In genomic region chr6:107019047-107019446, GRCh38 we compare ENCODE assay signal across 38 cellular contexts. TPM values are rescaled to one million over a fixed set of nuclear protein-coding genes. Genes with fewer than 3 reads are reported as not detected.
"Had no signal": no experiment of that assay in that cellular context is flagged by ENCODE, and none has a peak within 500 bp of the region (broad histone marks: within the 10 kb centered on the region; RNA-seq: fewer than 3 reads in every experiment).

No MANE protein-coding gene starts in this region.

- H3K27ac Mint-ChIP-seq: activated CD4-positive, alpha-beta memory T cell treated with anti-CD3 and anti-CD28 coated beads, Interleukin-2, amount 10 ng/mL, durations not matched to agents 7 days and 5 days; activated CD4-positive, alpha-beta T cell treated with anti-CD3 and anti-CD28 coated beads for 36 hours; activated CD4-positive, alpha-beta T cell treated with anti-CD3 and anti-CD28 coated beads, Interleukin-2, amount 10 ng/mL, durations not matched to agents 7 days and 5 days; activated CD8-positive, alpha-beta memory T cell treated with anti-CD3 and anti-CD28 coated beads, Interleukin-2, amount 10 ng/mL, durations not matched to agents 7 days and 5 days; activated CD8-positive, alpha-beta T cell treated with anti-CD3 and anti-CD28 coated beads, Interleukin-2, amount 10 ng/mL, durations not matched to agents 7 days and 5 days; activated naive CD4-positive, alpha-beta T cell treated with anti-CD3 and anti-CD28 coated beads, Interleukin-2, amount 10 ng/mL, durations not matched to agents 7 days and 5 days; activated naive CD4-positive, alpha-beta T cell treated with anti-CD3 and anti-CD28 coated beads, Interleukin-2, amount 50 U/mL, for 24 hours; activated naive CD8-positive, alpha-beta T cell; activated naive CD8-positive, alpha-beta T cell treated with anti-CD3 and anti-CD28 coated beads, Interleukin-2, amount 10 ng/mL, durations not matched to agents 7 days and 5 days; activated naive CD8-positive, alpha-beta T cell treated with anti-CD3 and anti-CD28 coated beads, Interleukin-2, amount 50 U/mL, for 24 hours; activated T-cell treated with anti-CD3 and anti-CD28 coated beads, Interleukin-2, amount 50 U/mL, for 24 hours; activated T-helper 2 cell treated with anti-CD3 and anti-CD28 coated beads, Interferon-gamma antibody, Interleukin-2, Interleukin-4, amounts not matched to agents 10 μg/mL and 5 μg/mL and 100 μg/mL, durations not matched to agents 14 hours and 24 hours and 36 hours; brain; T-helper 1 cell treated with Interleukin-12 subunit alpha and Interleukin-12 subunit beta and Interleukin-4 antibody, amounts not matched to agents 30 μg/mL and 1 μg/mL, for 36 hours; T-helper 2 cell treated with Interferon-gamma antibody and Interleukin-4, amounts not matched to agents 5 μg/mL and 100 μg/mL, for 36 hours; WTC11 had no signal

- H3K4me1 ChIP-seq: ascending aorta had no signal

- H3K27ac ChIP-seq: ascending aorta, cardiac muscle cell, WERI-Rb-1 had no signal

- H3K4me1 Mint-ChIP-seq: activated CD4-positive, alpha-beta T cell treated with anti-CD3 and anti-CD28 coated beads for 36 hours; activated CD4-positive, alpha-beta T cell treated with anti-CD3 and anti-CD28 coated beads, Interleukin-2, amount 10 ng/mL, durations not matched to agents 7 days and 5 days; activated naive CD4-positive, alpha-beta T cell treated with anti-CD3 and anti-CD28 coated beads, Interleukin-2, amount 10 ng/mL, durations not matched to agents 7 days and 5 days; activated naive CD4-positive, alpha-beta T cell treated with anti-CD3 and anti-CD28 coated beads, Interleukin-2, amount 50 U/mL, for 24 hours; activated naive CD8-positive, alpha-beta T cell treated with anti-CD3 and anti-CD28 coated beads, Interleukin-2, amount 50 U/mL, for 24 hours; central memory CD8-positive, alpha-beta T cell had no signal

- H3K36me3 ChIP-seq: ascending aorta, cardiac muscle cell, WERI-Rb-1 had no signal

- H3K4me3 ChIP-seq: ascending aorta, cardiac muscle cell had no signal

- H3K27me3 ChIP-seq: ascending aorta, cardiac muscle cell had no signal

- ATAC-seq: activated CD4-positive, alpha-beta T cell treated with anti-CD3 and anti-CD28 coated beads for 36 hours; activated CD4-positive, CD25-positive, alpha-beta regulatory T cell treated with anti-CD3 and anti-CD28 coated beads, Interleukin-2, amount 50 U/mL, for 24 hours; activated CD8-positive, alpha-beta memory T cell treated with anti-CD3 and anti-CD28 coated beads, Interleukin-2, amount 10 ng/mL, durations not matched to agents 7 days and 5 days; activated CD8-positive, alpha-beta T cell treated with anti-CD3 and anti-CD28 coated beads, Interleukin-2, amount 10 ng/mL, durations not matched to agents 7 days and 5 days; activated naive CD8-positive, alpha-beta T cell treated with anti-CD3 and anti-CD28 coated beads, Interleukin-2, amount 50 U/mL, for 24 hours; WTC11 had no signal

- H3K36me3 Mint-ChIP-seq: activated CD8-positive, alpha-beta memory T cell treated with anti-CD3 and anti-CD28 coated beads, Interleukin-2, amount 10 ng/mL, durations not matched to agents 7 days and 5 days; activated naive CD4-positive, alpha-beta T cell treated with anti-CD3 and anti-CD28 coated beads, Interleukin-2, amount 10 ng/mL, durations not matched to agents 7 days and 5 days; activated naive CD4-positive, alpha-beta T cell treated with anti-CD3 and anti-CD28 coated beads, Interleukin-2, amount 50 U/mL, for 24 hours; activated naive CD8-positive, alpha-beta T cell; activated naive CD8-positive, alpha-beta T cell treated with anti-CD3 and anti-CD28 coated beads, Interleukin-2, amount 10 ng/mL, durations not matched to agents 7 days and 5 days; brain; WTC11 had no signal

- H3K4me3 Mint-ChIP-seq: activated CD4-positive, alpha-beta memory T cell treated with anti-CD3 and anti-CD28 coated beads, Interleukin-2, amount 10 ng/mL, durations not matched to agents 7 days and 5 days; activated CD4-positive, alpha-beta T cell treated with anti-CD3 and anti-CD28 coated beads for 36 hours; activated CD4-positive, alpha-beta T cell treated with anti-CD3 and anti-CD28 coated beads, Interleukin-2, amount 10 ng/mL, durations not matched to agents 7 days and 5 days; activated CD8-positive, alpha-beta memory T cell treated with anti-CD3 and anti-CD28 coated beads, Interleukin-2, amount 10 ng/mL, durations not matched to agents 7 days and 5 days; activated CD8-positive, alpha-beta T cell treated with anti-CD3 and anti-CD28 coated beads, Interleukin-2, amount 10 ng/mL, durations not matched to agents 7 days and 5 days; activated naive CD4-positive, alpha-beta T cell treated with anti-CD3 and anti-CD28 coated beads, Interleukin-2, amount 10 ng/mL, durations not matched to agents 7 days and 5 days; activated naive CD4-positive, alpha-beta T cell treated with anti-CD3 and anti-CD28 coated beads, Interleukin-2, amount 50 U/mL, for 24 hours; activated naive CD8-positive, alpha-beta T cell; activated naive CD8-positive, alpha-beta T cell treated with anti-CD3 and anti-CD28 coated beads, Interleukin-2, amount 10 ng/mL, durations not matched to agents 7 days and 5 days; activated naive CD8-positive, alpha-beta T cell treated with anti-CD3 and anti-CD28 coated beads, Interleukin-2, amount 50 U/mL, for 24 hours; activated T-cell treated with anti-CD3 and anti-CD28 coated beads, Interleukin-2, amount 50 U/mL, for 24 hours; brain; central memory CD8-positive, alpha-beta T cell; T-helper 1 cell treated with Interleukin-12 subunit alpha and Interleukin-12 subunit beta and Interleukin-4 antibody, amounts not matched to agents 30 μg/mL and 1 μg/mL, for 36 hours; T-helper 2 cell treated with Interferon-gamma antibody and Interleukin-4, amounts not matched to agents 5 μg/mL and 100 μg/mL, for 36 hours; WTC11 had no signal

- H3K9me3 Mint-ChIP-seq: activated CD4-positive, alpha-beta memory T cell treated with anti-CD3 and anti-CD28 coated beads, Interleukin-2, amount 10 ng/mL, durations not matched to agents 7 days and 5 days; activated CD4-positive, alpha-beta T cell treated with anti-CD3 and anti-CD28 coated beads, Interleukin-2, amount 10 ng/mL, durations not matched to agents 7 days and 5 days; activated naive CD4-positive, alpha-beta T cell treated with anti-CD3 and anti-CD28 coated beads, Interleukin-2, amount 10 ng/mL, durations not matched to agents 7 days and 5 days; activated naive CD4-positive, alpha-beta T cell treated with anti-CD3 and anti-CD28 coated beads, Interleukin-2, amount 50 U/mL, for 24 hours; activated naive CD8-positive, alpha-beta T cell treated with anti-CD3 and anti-CD28 coated beads, Interleukin-2, amount 10 ng/mL, durations not matched to agents 7 days and 5 days; activated naive CD8-positive, alpha-beta T cell treated with anti-CD3 and anti-CD28 coated beads, Interleukin-2, amount 50 U/mL, for 24 hours; activated T-cell treated with anti-CD3 and anti-CD28 coated beads, Interleukin-2, amount 50 U/mL, for 24 hours; activated T-helper 2 cell treated with anti-CD3 and anti-CD28 coated beads, Interferon-gamma antibody, Interleukin-2, Interleukin-4, amounts not matched to agents 10 μg/mL and 5 μg/mL and 100 μg/mL, durations not matched to agents 14 hours and 24 hours and 36 hours; brain; central memory CD8-positive, alpha-beta T cell; T-helper 1 cell treated with Interleukin-12 subunit alpha and Interleukin-12 subunit beta and Interleukin-4 antibody, amounts not matched to agents 30 μg/mL and 1 μg/mL, for 36 hours; T-helper 2 cell treated with Interferon-gamma antibody and Interleukin-4, amounts not matched to agents 5 μg/mL and 100 μg/mL, for 36 hours; WTC11 had no signal

- H3K9me3 ChIP-seq: ascending aorta had no signal

- H3K27me3 Mint-ChIP-seq: activated CD4-positive, alpha-beta memory T cell treated with anti-CD3 and anti-CD28 coated beads, Interleukin-2, amount 10 ng/mL, durations not matched to agents 7 days and 5 days; activated CD8-positive, alpha-beta memory T cell treated with anti-CD3 and anti-CD28 coated beads, Interleukin-2, amount 10 ng/mL, durations not matched to agents 7 days and 5 days; brain had no signal

- DNase-seq: activated CD4-positive, alpha-beta memory T cell treated with anti-CD3 and anti-CD28 coated beads, Interleukin-2, amount 10 ng/mL, durations not matched to agents 7 days and 5 days; activated CD4-positive, alpha-beta T cell treated with anti-CD3 and anti-CD28 coated beads for 1 hour; activated CD4-positive, alpha-beta T cell treated with anti-CD3 and anti-CD28 coated beads for 36 hours; activated CD4-positive, alpha-beta T cell treated with anti-CD3 and anti-CD28 coated beads for 48 hours; activated CD4-positive, alpha-beta T cell treated with anti-CD3 and anti-CD28 coated beads, Interleukin-2, amount 10 ng/mL, durations not matched to agents 7 days and 5 days; activated CD4-positive, alpha-beta T cell treated with anti-CD3 and anti-CD28 coated beads, Interleukin-2, amount 50 U/mL, for 48 hours; activated CD4-positive, CD25-positive, alpha-beta regulatory T cell; activated CD8-positive, alpha-beta memory T cell treated with anti-CD3 and anti-CD28 coated beads for 24 hours; activated CD8-positive, alpha-beta memory T cell treated with anti-CD3 and anti-CD28 coated beads, Interleukin-2, amount 10 ng/mL, durations not matched to agents 7 days and 5 days; activated CD8-positive, alpha-beta memory T cell treated with anti-CD3 and anti-CD28 coated beads, Interleukin-2, amount 50 U/mL, for 48 hours; activated CD8-positive, alpha-beta T cell treated with anti-CD3 and anti-CD28 coated beads, Interleukin-2, amount 10 ng/mL, durations not matched to agents 7 days and 5 days; activated effector memory CD4-positive, alpha-beta T cell treated with Interleukin-2 at 50 U/mL for 16 hours; activated gamma-delta T cell; activated naive CD4-positive, alpha-beta T cell treated with anti-CD3 and anti-CD28 coated beads, Interleukin-2, amount 10 ng/mL, durations not matched to agents 7 days and 5 days; activated naive CD4-positive, alpha-beta T cell treated with Interleukin-2 at 50 U/mL for 16 hours; activated naive CD8-positive, alpha-beta T cell treated with anti-CD3 and anti-CD28 coated beads, Interleukin-2, amount 10 ng/mL, durations not matched to agents 7 days and 5 days; activated naive CD8-positive, alpha-beta T cell treated with anti-CD3 and anti-CD28 coated beads, Interleukin-2, amount 50 U/mL, for 24 hours; activated T-cell treated with anti-CD3 and anti-CD28 coated beads, Interleukin-2, amount 50 U/mL, for 24 hours; activated T-cell treated with anti-CD3 and anti-CD28 coated beads, Interleukin-2, amount 50 U/mL, for 48 hours; amygdala; anterior cingulate cortex; caudate nucleus; cerebellar nuclear complex; T-helper 1 cell; T-helper 2 cell; T-helper 9 cell; WERI-Rb-1 had no signal

RNA-seq across cellular contexts. Expression of gene MTRES1, which starts 9.0 kb away (rescaled TPM):
- total RNA-seq: ascending aorta had no signal

RNA-seq across cellular contexts. Expression of gene CD24, which starts 44.5 kb away (rescaled TPM):
- total RNA-seq: activated CD8-positive, alpha-beta T cell treated with anti-CD3 and anti-CD28 coated beads, Interleukin-2, amount 10 ng/mL, durations not matched to agents 7 days and 5 days; ascending aorta had no signal
